ENCODE assay signal across 8 cellular contexts in genomic region chr12:3041558-3042164, GRCh38. TPM values are rescaled to one million over a fixed set of nuclear protein-coding genes. Genes with fewer than 3 reads are reported as not detected.
DNase-seq lines count a peak whose midpoint lies in the region; ATAC-seq, FAIRE-seq and TF ChIP-seq lines count a peak whose summit lies in the region.

No MANE protein-coding gene starts in this region.

- no peak for TF ChIP-seq CTCF in ovary (IDR thresholded peaks at IDR 0.05)

- peaks cover 82% of the 10 kb centered on the region for H3K4me1 ChIP-seq in Karpas-422 (ENCODE audit: low read length)
- H3K4me1 ChIP-seq in ovary (ENCODE audit: insufficient read depth) = no peaks in the 10 kb centered on the region

- 60 to 69% (median 64%) methylated on average over 11 of the region's 11 CpGs for WGBS in ovary, 3 donors

- peak overlapping the region; percentile 82 for H3K4me2 ChIP-seq in Karpas-422 (ENCODE audit: low read depth, low read length, poor library complexity, severe bottlenecking)

- H3K27me3 ChIP-seq in Karpas-422 (ENCODE audit: low read length) (no peaks in the 10 kb centered on the region), ovary (no peaks in the 10 kb centered on the region)

- ATAC-seq in GM18502 (IDR thresholded peaks at IDR 0.05; ENCODE audit: poor library complexity, unreplicated experiment) (peak; percentile 78), GM19397 (IDR thresholded peaks at IDR 0.05; ENCODE audit: unreplicated experiment) (no peak)

- DNase-seq in AG08395 (ENCODE audit: low spot score) (peak; percentile 92), Karpas-422 (peak; percentile 95), RCC 7860 (ENCODE audit: low spot score) (peak; percentile 60), frontal cortex (ENCODE audit: low spot score in 2 of 2) (peak; percentile 70 to 88), ovary (peak; percentile 39 to 58 (median 44))
- DNase-seq in activated effector memory CD4-positive, alpha-beta T cell treated with Interleukin-2 at 50 U/mL for 16 hours = peak; percentile 16

- H3K36me3 ChIP-seq in Karpas-422 (ENCODE audit: insufficient read depth, low read length) (no peaks in the 10 kb centered on the region), ovary (no peaks in the 10 kb centered on the region)

- FAIRE-seq in RCC 7860 (lab: Jason Lieb, UNC) (no peak), frontal cortex (lab: Jason Lieb, UNC) (no peak)

- no peak for TF ChIP-seq POLR2A in ovary (IDR thresholded peaks at IDR 0.05)

- H3K79me2 ChIP-seq in Karpas-422 (ENCODE audit: low read length) = no peaks in the 10 kb centered on the region

- H4K20me1 ChIP-seq in Karpas-422 (ENCODE audit: insufficient read depth, low read depth, low read length) = no peaks in the 10 kb centered on the region

- H3K27ac ChIP-seq in Karpas-422 (ENCODE audit: low read length) = peak overlapping the region; percentile 95
- H3K27ac ChIP-seq in ovary = no peak overlapping the region

- no peak overlapping the region for H2AFZ ChIP-seq in Karpas-422 (ENCODE audit: low read length)

- H3K9me2 ChIP-seq in Karpas-422 (replicated peaks; ENCODE audit: insufficient read depth, low read length) = no peaks in the 10 kb centered on the region

- H3K9me3 ChIP-seq in Karpas-422 (ENCODE audit: low read length) = no peaks in the 10 kb centered on the region
- H3K9me3 ChIP-seq in ovary = no peaks in the 10 kb centered on the region

- H3K4me3 ChIP-seq in Karpas-422 (ENCODE audit: low read length) = peak overlapping the region; percentile 64; the same call in 1 of the 2 replicates
- H3K4me3 ChIP-seq in ovary = no peak overlapping the region

- intact Hi-C loops in ovary (cut with DNase I) = no loop called here

- TF ChIP-seq EP300 in ovary (IDR thresholded peaks at IDR 0.05) = no peak

- H3K9ac ChIP-seq in Karpas-422 (ENCODE audit: low read length) = peak overlapping the region; percentile 65

RNA-seq across cellular contexts. Expression of gene TSPAN9, which starts 35.5 kb away (rescaled TPM):
- 0.25 and 2.0 TPM in 2 replicates for total RNA-seq in Karpas-422 (2014; rRNA removed; shearing (Covaris generic); ENCODE audit: low replicate concordance)
- total RNA-seq in frontal cortex = 22.4 TPM
- total RNA-seq in ovary = 10 to 100 TPM; 24.9 to 72.3 (median 55.7) TPM
- polyA plus RNA-seq in ovary = 10 to 100 TPM; 44.3 to 60.5 TPM

Comparison
In these comparisons a context has a peak if more than half of its experiments do, and no peak if none do; other contexts are left out.
1. DNase-seq: peak in every context shown above with its lines; median percentile 95 in Karpas-422; 92 in AG08395; 79 in frontal cortex; 60 in RCC 7860; 44 in ovary; 16 in activated effector memory CD4-positive, alpha-beta T cell treated with Interleukin-2 at 50 U/mL for 16 hours.